In the genomic region with DNA sequence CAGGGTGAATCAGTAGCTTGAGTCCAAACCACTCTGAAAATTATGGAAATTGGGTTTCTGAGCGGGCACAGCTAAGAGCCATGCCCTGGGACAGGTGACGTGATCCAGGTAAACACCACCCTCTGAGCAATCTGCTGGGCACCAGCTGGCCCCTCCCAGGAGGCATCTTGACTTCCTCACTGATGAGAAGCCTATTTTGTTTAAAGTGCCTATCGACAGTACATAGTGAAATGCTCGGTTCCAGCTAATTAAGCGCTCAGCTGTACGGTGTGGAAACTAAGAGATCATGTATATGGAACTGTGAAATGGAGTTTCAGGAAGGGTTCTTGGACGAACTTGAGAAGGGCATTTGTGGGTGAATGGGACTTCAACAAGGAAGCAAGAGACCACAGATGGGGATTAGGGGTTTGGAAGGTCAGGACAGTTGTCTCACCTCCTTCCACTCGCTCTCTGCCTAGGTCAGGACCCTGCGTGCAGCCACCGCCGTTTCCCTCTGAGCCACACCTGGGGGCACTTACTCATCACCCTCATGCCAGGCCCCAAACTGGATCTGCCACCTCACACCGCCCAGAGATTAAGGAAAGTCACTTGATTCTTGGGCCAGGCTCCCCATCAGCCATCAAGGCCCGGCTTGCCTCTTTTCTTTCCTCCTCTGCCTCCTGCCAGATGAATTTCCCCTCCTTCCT, we compare ENCODE assay signal across 8 cellular contexts. TPM values are rescaled to one million over a fixed set of nuclear protein-coding genes. Genes with fewer than 3 reads are reported as not detected.
DNase-seq lines count a peak whose midpoint lies in the region; ATAC-seq and TF ChIP-seq lines count a peak whose summit lies in the region.

No MANE protein-coding gene starts in this region.

- DNase-seq in CD4-positive, alpha-beta memory T cell, result no peak
- peak; percentile 69 for DNase-seq in NCI-H2107 treated with DMSO at 0.1 percent for 48 hours (lab: John Stamatoyannopoulos, UW; ENCODE audit: unreplicated experiment)
- DNase-seq in MCF 10A (ENCODE audit: unreplicated experiment), result no peak
- DNase-seq in natural killer cell, result no peak
- no peak for DNase-seq in chondrocyte (ENCODE audit: low spot score)
- DNase-seq in RPMI8226, result no peak

- H3K4me1 Mint-ChIP-seq in CD4-positive, alpha-beta memory T cell, result peaks cover 44 to 87% (median 70%) of the 10 kb centered on the region in 4 donors
- H3K4me1 Mint-ChIP-seq in MCF 10A (ENCODE audit: insufficient read depth, unreplicated experiment) (peaks cover 60% of the 10 kb centered on the region), natural killer cell (peaks cover 78 to 85% of the 10 kb centered on the region in 2 donors), chondrocyte (ENCODE audit: low read depth) (peaks cover 67% of the 10 kb centered on the region)

- H3K4me3 ChIP-seq in CD4-positive, alpha-beta memory T cell (ENCODE audit: low read length in 2 of 2), result no peak overlapping the region

- H3K4me3 Mint-ChIP-seq in CD4-positive, alpha-beta memory T cell, result peak overlapping the region in 7 of 8 donors; percentile 52 to 100 (median 74)
- H3K4me3 Mint-ChIP-seq in MCF 10A (ENCODE audit: unreplicated experiment) (peak overlapping the region; percentile 80), natural killer cell (peak overlapping the region; percentile 72), chondrocyte (ENCODE audit: unreplicated experiment) (no peak overlapping the region)

- POLR2A ChIA-PET in CD4-positive, alpha-beta memory T cell (lab: Charles Lee; ENCODE audit: partially characterized antibody), result interaction anchor here (1.5 to 6.4 kb wide), 3 partner anchors 10 to 65 kb away, joined by 3 to 179 read pairs (median 126); no protein-coding TSS in a partner anchor
- POLR2A ChIA-PET in MCF 10A (lab: Yijun Ruan, JAX), result interaction anchor here (0.7 to 6.9 kb wide), 7 partner anchors 14 to 80 kb away, joined by 3 to 146 read pairs (median 4); partner anchors contain the start of gene GSTO2

- peaks cover 0 to 30% of the 10 kb centered on the region in 2 donors for H3K36me3 Mint-ChIP-seq in CD4-positive, alpha-beta memory T cell
- peaks cover 6% of the 10 kb centered on the region for H3K36me3 Mint-ChIP-seq in MCF 10A (ENCODE audit: insufficient read depth, unreplicated experiment)
- peaks cover 6% of the 10 kb centered on the region for H3K36me3 Mint-ChIP-seq in natural killer cell
- H3K36me3 Mint-ChIP-seq in chondrocyte (ENCODE audit: low read depth), result no peaks in the 10 kb centered on the region

- TF ChIP-seq CTCF in MCF 10A (IDR thresholded peaks at IDR 0.05; ENCODE audit: unreplicated experiment) (no peak), natural killer cell (IDR thresholded peaks at IDR 0.05) (no peak), chondrocyte (IDR thresholded peaks at IDR 0.05) (no peak)

- peak overlapping the region; percentile 0 for H3K27ac ChIP-seq in CD4-positive, alpha-beta memory T cell (ENCODE audit: low read depth, low read length)

- H3K4me1 ChIP-seq in CD4-positive, alpha-beta memory T cell (ENCODE audit: insufficient read depth, low read length), result peaks cover 79% of the 10 kb centered on the region

- ATAC-seq in natural killer cell, result no peak
- no peak for ATAC-seq in GM18858 (IDR thresholded peaks at IDR 0.05; ENCODE audit: unreplicated experiment)
- no peak for ATAC-seq in HG02798 (IDR thresholded peaks at IDR 0.05; ENCODE audit: poor library complexity, unreplicated experiment)

- H3K27me3 Mint-ChIP-seq in CD4-positive, alpha-beta memory T cell, result peaks cover 0 to 3% of the 10 kb centered on the region in 2 donors
- H3K27me3 Mint-ChIP-seq in MCF 10A (ENCODE audit: insufficient read depth, unreplicated experiment), result no peaks in the 10 kb centered on the region
- peaks cover 0 to 2% of the 10 kb centered on the region in 2 donors for H3K27me3 Mint-ChIP-seq in natural killer cell (ENCODE audit: low read depth in 2 of 2)
- no peaks in the 10 kb centered on the region for H3K27me3 Mint-ChIP-seq in chondrocyte (ENCODE audit: low read depth)

- CTCF ChIA-PET in CD4-positive, alpha-beta memory T cell (lab: Charles Lee; ENCODE audit: partially characterized antibody), result interaction anchor here (1.0 to 7.1 kb wide), 9 partner anchors 13 to 61 kb away, joined by 4 to 100 read pairs (median 9); partner anchors contain the start of gene CFAP58
- CTCF ChIA-PET in MCF 10A (lab: Yijun Ruan, JAX), result interaction anchor here (1.2 to 10.5 kb wide), 10 partner anchors 13 to 60 kb away, joined by 3 to 79 read pairs (median 14); partner anchors contain the start of gene CFAP58

- intact Hi-C loops in CD4-positive, alpha-beta memory T cell (cut with micrococcal nuclease), result no loop called here
- intact Hi-C loops in MCF 10A (cut with micrococcal nuclease), result loop anchor here (10.0 kb wide), 1 partner anchor 450 kb away; no protein-coding TSS in a partner anchor
- intact Hi-C loops in natural killer cell (cut with micrococcal nuclease), result loop anchor here (5.0 kb wide), 1 partner anchor 213 kb away; the partner anchor contains the start of gene SFR1

- H3K27me3 ChIP-seq in CD4-positive, alpha-beta memory T cell (ENCODE audit: insufficient read depth, low read length), result no peaks in the 10 kb centered on the region

- no TSS peak for BruUV-seq in MCF 10A (replicated peaks; lab: Mats Ljungman, UMichigan)

- H3K27ac Mint-ChIP-seq in CD4-positive, alpha-beta memory T cell, result peak overlapping the region; percentile 81 to 98 (median 91)
- H3K27ac Mint-ChIP-seq in MCF 10A (ENCODE audit: low read depth, unreplicated experiment) (no peak overlapping the region), natural killer cell (peak overlapping the region; percentile 98 to 100), chondrocyte (ENCODE audit: unreplicated experiment) (no peak overlapping the region)

- no peaks in the 10 kb centered on the region for H3K9me3 ChIP-seq in CD4-positive, alpha-beta memory T cell (ENCODE audit: control insufficient read depth in 1 of 2, low read length in 2 of 2)

- H3K36me3 ChIP-seq in CD4-positive, alpha-beta memory T cell (ENCODE audit: insufficient read depth, low read length), result no peaks in the 10 kb centered on the region

- no peaks in the 10 kb centered on the region for H3K9me3 Mint-ChIP-seq in CD4-positive, alpha-beta memory T cell
- H3K9me3 Mint-ChIP-seq in MCF 10A (ENCODE audit: unreplicated experiment) (no peaks in the 10 kb centered on the region), natural killer cell (no peaks in the 10 kb centered on the region), chondrocyte (ENCODE audit: low read depth) (no peaks in the 10 kb centered on the region)

RNA-seq across cellular contexts. Expression of gene ITPRIP, which starts 3.2 kb away (rescaled TPM):
- 10 to 100 TPM; 15.6 to 15.7 TPM for total RNA-seq in CD4-positive, alpha-beta memory T cell
- polyA plus RNA-seq in CD4-positive, alpha-beta memory T cell, result 10 to 100 TPM; 10.3 to 12.8 TPM
- total RNA-seq in MCF 10A (2022), result 29.4 and 29.8 TPM in 2 replicates
- 100 to 1,000 TPM; 172 to 225 (median 176) TPM for total RNA-seq in natural killer cell
- total RNA-seq in chondrocyte, result 10.3 to 14.5 TPM (median 14.1 TPM) in 3 replicates

RNA-seq across cellular contexts. Expression of gene CFAP58, which starts 18.5 kb away (rescaled TPM):
- total RNA-seq in CD4-positive, alpha-beta memory T cell, result not detected
- polyA plus RNA-seq in CD4-positive, alpha-beta memory T cell, result not detected
- 0.89 and 1.1 TPM in 2 replicates for total RNA-seq in MCF 10A (2022)
- under 1 TPM; 0.07 to 0.15 (median 0.11) TPM for total RNA-seq in natural killer cell
- 0.13 to 0.27 TPM (median 0.15 TPM) in 3 replicates for total RNA-seq in chondrocyte

Comparison
In these comparisons a context has a peak if more than half of its experiments do, and no peak if none do; other contexts are left out.
1. H3K27ac Mint-ChIP-seq: peak in CD4-positive, alpha-beta memory T cell (7 of 7) and natural killer cell (2 of 2); none in MCF 10A (single experiment) and chondrocyte (single experiment).